In genomic region chr9:97632992-97633858, GRCh38 we compare ENCODE assay signal across 8 cellular contexts. TPM values are rescaled to one million over a fixed set of nuclear protein-coding genes. Genes with fewer than 3 reads are reported as not detected.
DNase-seq lines count a peak whose midpoint lies in the region; ATAC-seq and TF ChIP-seq lines count a peak whose summit lies in the region.

A gene with protein sequence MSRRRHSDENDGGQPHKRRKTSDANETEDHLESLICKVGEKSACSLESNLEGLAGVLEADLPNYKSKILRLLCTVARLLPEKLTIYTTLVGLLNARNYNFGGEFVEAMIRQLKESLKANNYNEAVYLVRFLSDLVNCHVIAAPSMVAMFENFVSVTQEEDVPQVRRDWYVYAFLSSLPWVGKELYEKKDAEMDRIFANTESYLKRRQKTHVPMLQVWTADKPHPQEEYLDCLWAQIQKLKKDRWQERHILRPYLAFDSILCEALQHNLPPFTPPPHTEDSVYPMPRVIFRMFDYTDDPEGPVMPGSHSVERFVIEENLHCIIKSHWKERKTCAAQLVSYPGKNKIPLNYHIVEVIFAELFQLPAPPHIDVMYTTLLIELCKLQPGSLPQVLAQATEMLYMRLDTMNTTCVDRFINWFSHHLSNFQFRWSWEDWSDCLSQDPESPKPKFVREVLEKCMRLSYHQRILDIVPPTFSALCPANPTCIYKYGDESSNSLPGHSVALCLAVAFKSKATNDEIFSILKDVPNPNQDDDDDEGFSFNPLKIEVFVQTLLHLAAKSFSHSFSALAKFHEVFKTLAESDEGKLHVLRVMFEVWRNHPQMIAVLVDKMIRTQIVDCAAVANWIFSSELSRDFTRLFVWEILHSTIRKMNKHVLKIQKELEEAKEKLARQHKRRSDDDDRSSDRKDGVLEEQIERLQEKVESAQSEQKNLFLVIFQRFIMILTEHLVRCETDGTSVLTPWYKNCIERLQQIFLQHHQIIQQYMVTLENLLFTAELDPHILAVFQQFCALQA (plus strand): TSS chr9:97633821. CDS start chr9:97633882, 61 bp downstream.
TSS of gene TSTD2 (minus strand) at chr9:97633368. CDS start at chr9:97627562, 5,806 bp downstream.

- peak within 1 kb of the TSS; percentile 97 for H3K4me3 ChIP-seq in Jurkat, Clone E6-1 (ENCODE audit: low read length)
- H3K4me3 ChIP-seq in PC-9 (peak within 1 kb of the TSS; percentile 95), mucosa of stomach (ENCODE audit: low read length) (peak within 1 kb of the TSS; percentile 68)

- peak; percentile 82 for TF ChIP-seq POLR2A in erythroblast (IDR thresholded peaks at IDR 0.05; ENCODE audit: low read length)

- peak within 1 kb of the TSS; percentile 98 for H3K9ac ChIP-seq in mucosa of stomach (ENCODE audit: low read length)

- H2AFZ ChIP-seq in PC-9 = peak within 1 kb of the TSS; percentile 86

- H3K9me3 ChIP-seq in PC-9 (ENCODE audit: insufficient read depth, low read depth) (no peaks in the 10 kb centered on the region), mucosa of stomach (ENCODE audit: control insufficient read depth, low read length) (no peaks in the 10 kb centered on the region)

- H3F3A ChIP-seq in PC-9 (ENCODE audit: insufficient read depth, low read depth) = peaks cover 41% of the 10 kb centered on the region

- peak within 1 kb of the TSS; percentile 99 for H3K27ac ChIP-seq in PC-9

- H3K36me3 ChIP-seq in PC-9 (ENCODE audit: low read depth) (no peaks in the 10 kb centered on the region), mucosa of stomach (ENCODE audit: control insufficient read depth, insufficient read depth, low read length) (no peaks in the 10 kb centered on the region)

- no peaks in the 10 kb centered on the region for H3K9me2 ChIP-seq in PC-9 (ENCODE audit: insufficient read depth)

- intact Hi-C loops in PC-9 (cut with micrococcal nuclease; ENCODE audit: unreplicated experiment) = loop anchor here (1.0 kb wide), 4 partner anchors 170 to 779 kb away; partner anchors contain the start of genes ANP32B and ZNF782

- peak; percentile 84 for ATAC-seq in GM21619 (IDR thresholded peaks at IDR 0.05; ENCODE audit: unreplicated experiment)

- peak within 1 kb of the TSS; percentile 99 for H3K4me2 ChIP-seq in PC-9

- H4K20me1 ChIP-seq in PC-9 (ENCODE audit: insufficient read depth) = peaks cover 24% of the 10 kb centered on the region

- POLR2A ChIA-PET in PC-9 (lab: Charles Lee; ENCODE audit: unreplicated experiment) = interaction anchor here (0.5 to 0.7 kb wide), 7 partner anchors 31 to 957 kb away, joined by 3 to 11 read pairs (median 5); partner anchors contain the start of gene TRMO

- H3K27me3 ChIP-seq in PC-9 (ENCODE audit: insufficient read depth, low read depth) = no peaks in the 10 kb centered on the region
- H3K27me3 ChIP-seq in mucosa of stomach (ENCODE audit: control insufficient read depth, insufficient read depth, low read length) = no peaks in the 10 kb centered on the region

- TF ChIP-seq CTCF in PC-9 (conservative IDR thresholded peaks at IDR 0.05) = no peak

- BruUV-seq in PC-9 (replicated peaks; lab: Mats Ljungman, UMichigan) = no TSS peak

- CTCF ChIA-PET in PC-9 (lab: Charles Lee) = interaction anchor here (0.6 to 2.3 kb wide), 5 partner anchors 17 to 247 kb away, joined by 3 to 10 read pairs (median 3); no protein-coding TSS in a partner anchor

- peaks cover 38% of the 10 kb centered on the region for H3K4me1 ChIP-seq in PC-9 (replicated peaks; ENCODE audit: insufficient read depth)
- H3K4me1 ChIP-seq in mucosa of stomach (ENCODE audit: control insufficient read depth, insufficient read depth, low read length) = peaks cover 6% of the 10 kb centered on the region

- peaks cover 79% of the 10 kb centered on the region for H3K79me2 ChIP-seq in PC-9 (ENCODE audit: low read depth)

- DNase-seq in DMS153 (lab: John Stamatoyannopoulos, UW) (peak; percentile 95), PC-9 (peak; percentile 94 to 98), erythroblast (lab: John Stamatoyannopoulos, UW) (peak; percentile 99)
- peak; percentile 97 for DNase-seq in Jurkat, Clone E6-1 (ENCODE audit: low read depth, low spot score)
- peak; percentile 93 for DNase-seq in activated T-cell treated with anti-CD3 and anti-CD28 coated beads, Interleukin-2, amount 50 U/mL, for 1 hour
- peak; percentile 91 for DNase-seq in stimulated activated CD8-positive, alpha-beta memory T cell treated with anti-CD3 and anti-CD28 coated beads, Interleukin-7, amount 100 ng/mL, for 1 hour (ENCODE audit: low read depth in 2 of 2)

RNA-seq across cellular contexts. Expression of the first gene that starts in this region (rescaled TPM):
- 43.2 TPM for polyA plus RNA-seq in Jurkat, Clone E6-1 (2012; ENCODE audit: insufficient read depth, insufficient read length)
- total RNA-seq in PC-9 (2021) = 38.6 and 40.2 TPM in 2 replicates

RNA-seq across cellular contexts. Expression of gene TSTD2, which starts in this region (rescaled TPM):
- polyA plus RNA-seq in Jurkat, Clone E6-1 (2012; ENCODE audit: insufficient read depth, insufficient read length) = 18.0 TPM
- total RNA-seq in PC-9 (2021) = 17.0 and 19.3 TPM in 2 replicates

Comparison
In these comparisons a context has a peak if more than half of its experiments do, and no peak if none do; other contexts are left out.
1. Peak in every context shown above with its lines: DNase-seq, ATAC-seq, H3K4me3 ChIP-seq and H3K27ac ChIP-seq.